17 cellular contexts compared by ENCODE assay signal in the genomic region with DNA sequence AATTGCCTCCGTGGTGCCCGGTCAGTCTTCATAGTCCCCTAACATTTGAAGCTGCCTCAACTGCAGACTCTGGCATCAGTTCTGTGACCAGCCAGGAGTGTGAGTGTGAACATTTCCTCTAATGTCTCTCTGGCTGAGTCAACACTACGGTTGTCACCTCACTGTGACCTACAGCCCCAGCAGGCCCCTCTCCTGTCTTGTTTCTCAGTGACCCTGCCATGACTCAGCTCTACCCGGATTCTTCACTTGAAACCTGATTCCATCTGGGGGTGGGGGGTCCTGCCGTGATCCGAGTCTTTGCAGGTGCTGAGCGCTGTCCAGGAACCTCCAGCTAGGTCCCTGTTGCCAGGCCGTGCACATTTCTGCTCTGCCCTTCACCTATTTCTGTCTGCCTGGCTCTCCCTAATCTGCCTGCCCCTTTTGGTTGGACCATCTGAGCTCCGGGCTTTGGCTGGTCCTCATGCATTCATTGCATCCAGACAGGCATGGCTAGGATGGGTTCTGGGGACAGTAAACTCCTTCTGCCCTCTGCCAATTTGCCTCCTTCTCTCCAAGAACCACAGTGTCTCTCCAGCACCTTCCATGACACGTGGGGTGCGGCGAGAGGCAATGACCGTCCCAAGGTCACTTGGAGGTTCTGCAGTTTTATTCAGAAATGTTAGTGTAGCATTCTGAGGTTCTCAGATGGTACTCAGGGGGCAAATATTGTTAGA. TPM values are rescaled to one million over a fixed set of nuclear protein-coding genes. Genes with fewer than 3 reads are reported as not detected.
DNase-seq lines count a peak whose midpoint lies in the region; ATAC-seq and TF ChIP-seq lines count a peak whose summit lies in the region.
"Had no signal": no experiment of that assay in that cellular context is flagged by ENCODE, and none has a peak within 500 bp of the region (broad histone marks: within the 10 kb centered on the region; RNA-seq: fewer than 3 reads in every experiment).

No MANE protein-coding gene starts in this region.

- peaks cover 27% of the 10 kb centered on the region for H3K4me1 Mint-ChIP-seq in endodermal cell
- H3K4me1 Mint-ChIP-seq in osteocyte (ENCODE audit: unreplicated experiment) = peaks cover 34% of the 10 kb centered on the region
- H3K4me1 Mint-ChIP-seq: activated naive CD4-positive, alpha-beta T cell treated with anti-CD3 and anti-CD28 coated beads, Interleukin-2, amount 50 U/mL, for 24 hours had no signal

- H3K36me3 Mint-ChIP-seq in endodermal cell (ENCODE audit: low read depth) = no peaks in the 10 kb centered on the region
- H3K36me3 Mint-ChIP-seq in osteocyte (ENCODE audit: unreplicated experiment) = no peaks in the 10 kb centered on the region
- H3K36me3 Mint-ChIP-seq: activated naive CD4-positive, alpha-beta T cell treated with anti-CD3 and anti-CD28 coated beads, Interleukin-2, amount 50 U/mL, for 24 hours had no signal

- H3K4me1 ChIP-seq in endodermal cell (ENCODE audit: control insufficient read depth, insufficient read depth, low read length) (peaks cover 9% of the 10 kb centered on the region), thyroid gland (no peaks in the 10 kb centered on the region)

- TF ChIP-seq CTCF in endodermal cell (conservative IDR thresholded peaks at IDR 0.05) (no peak), osteocyte (IDR thresholded peaks at IDR 0.05) (no peak), thyroid gland (IDR thresholded peaks at IDR 0.05) (no peak)

- H3K36me3 ChIP-seq in endodermal cell (ENCODE audit: control insufficient read depth, insufficient read depth, low read length) (no peaks in the 10 kb centered on the region), thyroid gland (no peaks in the 10 kb centered on the region)
- H3K36me3 ChIP-seq: spleen, thoracic aorta had no signal

- H3K9me3 Mint-ChIP-seq in endodermal cell = peaks cover 13% of the 10 kb centered on the region
- H3K9me3 Mint-ChIP-seq in osteocyte (ENCODE audit: unreplicated experiment) = no peaks in the 10 kb centered on the region

- no peak for TF ChIP-seq POLR2A in thyroid gland (IDR thresholded peaks at IDR 0.05)

- no peaks in the 10 kb centered on the region for H3K27me3 ChIP-seq in endodermal cell (ENCODE audit: control insufficient read depth, insufficient read depth, low read length, poor library complexity, severe bottlenecking)
- H3K27me3 ChIP-seq in thyroid gland = no peaks in the 10 kb centered on the region

- 41 to 46% methylated on average over 12 to 13 of the region's 13 CpGs for WGBS in endodermal cell (ENCODE audit: insufficient coverage in 1 of 2, insufficient read length in 1 of 2), 2 experiments
- WGBS in thyroid gland, 2 donors = 82 to 84% methylated on average over 12 to 13 of the region's 13 CpGs

- H3K27ac ChIP-seq in endodermal cell (ENCODE audit: low read depth, low read length) (no peak overlapping the region), thyroid gland (no peak overlapping the region)
- H3K27ac ChIP-seq: 22Rv1, spleen, thoracic aorta had no signal

- H3K27me3 Mint-ChIP-seq in endodermal cell (ENCODE audit: insufficient read depth) (peaks cover 25% of the 10 kb centered on the region), osteocyte (ENCODE audit: unreplicated experiment) (no peaks in the 10 kb centered on the region)

- peak overlapping the region; percentile 85 for H3K27ac Mint-ChIP-seq in endodermal cell
- H3K27ac Mint-ChIP-seq in osteocyte (ENCODE audit: unreplicated experiment) = no peak overlapping the region
- H3K27ac Mint-ChIP-seq: activated naive CD4-positive, alpha-beta T cell treated with anti-CD3 and anti-CD28 coated beads, Interleukin-2, amount 50 U/mL, for 24 hours; HFFc6; naive thymus-derived CD4-positive, alpha-beta T cell had no signal

- ATAC-seq in HG03439 (IDR thresholded peaks at IDR 0.05; ENCODE audit: unreplicated experiment) = no peak
- ATAC-seq: naive thymus-derived CD4-positive, alpha-beta T cell; Panc1 had no signal

- no peak overlapping the region for H3K4me3 Mint-ChIP-seq in endodermal cell
- peak overlapping the region; percentile 32 for H3K4me3 Mint-ChIP-seq in osteocyte (ENCODE audit: unreplicated experiment)
- H3K4me3 Mint-ChIP-seq: activated naive CD4-positive, alpha-beta T cell treated with anti-CD3 and anti-CD28 coated beads, Interleukin-2, amount 50 U/mL, for 24 hours; naive thymus-derived CD4-positive, alpha-beta T cell had no signal

- intact Hi-C loops in thyroid gland (cut with DNase I) = no loop called here

- H3K9me3 ChIP-seq in endodermal cell (ENCODE audit: control insufficient read depth, low read length) (peaks cover 7% of the 10 kb centered on the region), thyroid gland (no peaks in the 10 kb centered on the region)
- H3K9me3 ChIP-seq: thoracic aorta had no signal

- no peak overlapping the region for H3K9ac ChIP-seq in endodermal cell (ENCODE audit: extremely low read depth, low read length, poor library complexity, severe bottlenecking)

- peak; percentile 46 for DNase-seq in DMS53 (lab: John Stamatoyannopoulos, UW)
- DNase-seq in DMS53 treated with DMSO at 0.1 percent for 48 hours (lab: John Stamatoyannopoulos, UW; ENCODE audit: unreplicated experiment) = no peak
- DNase-seq in LHCN-M2 (ENCODE audit: low read depth) = peak; percentile 18
- peak; percentile 90 for DNase-seq in endodermal cell
- DNase-seq in osteocyte (ENCODE audit: extremely low spot score, unreplicated experiment) = no peak
- no peak for DNase-seq in thyroid gland
- DNase-seq in foreskin melanocyte = no peak
- DNase-seq: HFFc6; Karpas-422; kidney glomerular epithelial cell; naive thymus-derived CD4-positive, alpha-beta T cell; spleen had no signal

- no peak overlapping the region for H3K4me3 ChIP-seq in endodermal cell (ENCODE audit: low read length)
- H3K4me3 ChIP-seq in thyroid gland (replicated peaks in 1 of 3) = no peak overlapping the region
- H3K4me3 ChIP-seq: spleen, thoracic aorta had no signal

RNA-seq across cellular contexts. Expression of a gene that starts 24.2 kb away (rescaled TPM):
- 1,426 and 2,025 TPM in 2 replicates for total RNA-seq in LHCN-M2 (2014; rRNA removed)
- 1,502 TPM for polyA plus RNA-seq in LHCN-M2 (2012)
- total RNA-seq in endodermal cell = 1 to 10 TPM; 4.6 to 4.8 TPM
- polyA plus RNA-seq in endodermal cell (2013, experiment 1 of 2) = 14.9 TPM
- polyA plus RNA-seq in endodermal cell (2013, experiment 2 of 2) = 5.3 TPM
- total RNA-seq in osteocyte = 334 and 341 TPM in 2 replicates
- total RNA-seq in thyroid gland = 10 to 100 TPM in 2 of 4 donors, 1 to 10 TPM in 2; 3.8 to 12.0 (median 8.7) TPM
- polyA plus RNA-seq: naive thymus-derived CD4-positive, alpha-beta T cell had no signal

Comparison
In these comparisons a context has a peak if more than half of its experiments do, and no peak if none do; other contexts are left out.
1. DNase-seq: peak in DMS53 (single experiment), LHCN-M2 (single experiment) and endodermal cell (single experiment); none in DMS53 treated with DMSO at 0.1 percent for 48 hours (single experiment), osteocyte (single experiment), thyroid gland (0 of 2) and foreskin melanocyte (single experiment).
2. RNA of a gene that starts 24.2 kb away (total RNA-seq): 1,426 to 2,025 TPM in LHCN-M2 and 334 to 341 TPM in osteocyte; 3.8 to 12.0 TPM in thyroid gland and 4.6 to 4.8 TPM in endodermal cell; every median in the first group is over 10 times any median in the second.